8 cellular contexts compared by ENCODE assay signal in the genomic region with DNA sequence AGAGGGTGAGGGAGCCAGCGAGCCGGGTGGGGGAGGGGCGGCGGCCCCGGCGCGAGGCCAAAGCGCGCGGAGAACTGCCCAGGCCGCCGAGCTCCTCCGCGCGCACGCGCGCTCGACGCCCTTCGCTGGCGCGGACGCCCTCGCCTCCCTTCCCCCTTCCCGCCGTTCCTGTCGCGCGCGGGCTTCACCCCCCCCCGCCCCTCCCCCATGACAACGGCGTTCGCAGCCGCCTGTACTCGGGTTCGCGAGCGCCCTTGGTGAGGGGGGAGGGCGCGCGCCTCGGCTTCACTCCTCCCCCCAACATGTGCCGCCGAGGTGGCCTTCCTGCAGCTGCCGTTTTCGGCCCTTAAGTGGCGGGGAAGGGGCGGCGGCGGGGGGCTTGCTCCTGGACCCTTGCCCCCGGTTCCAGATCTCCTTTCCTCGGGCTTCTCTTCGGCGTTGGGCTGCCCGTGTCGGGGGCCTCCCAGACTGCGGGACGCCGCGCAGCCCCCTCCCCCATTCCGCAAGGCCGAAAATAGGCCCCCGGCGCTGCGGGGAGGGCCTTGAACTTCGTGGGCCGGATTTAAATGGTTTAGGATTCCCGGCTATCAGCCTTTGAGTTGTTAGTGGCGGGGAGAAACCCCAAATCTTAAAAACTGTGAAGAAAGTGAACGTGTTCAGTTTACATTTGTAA. TPM values are rescaled to one million over a fixed set of nuclear protein-coding genes. Genes with fewer than 3 reads are reported as not detected.
A peak's percentile ranks its signal among the peaks of the same experiment; 100 is the strongest.
DNase-seq lines count a peak whose midpoint lies in the region; ATAC-seq and TF ChIP-seq lines count a peak whose summit lies in the region.

No MANE protein-coding gene starts in this region.

- TF ChIP-seq CTCF in BE2C (IDR thresholded peaks at IDR 0.05; ENCODE audit: low read depth, low read length) (no peak), epithelial cell of proximal tubule (conservative IDR thresholded peaks at IDR 0.05; ENCODE audit: low read depth, low read length) (no peak), mucosa of descending colon (IDR thresholded peaks at IDR 0.05) (no peak)

- H3K4me1 ChIP-seq in BE2C, result no peaks in the 10 kb centered on the region
- H3K4me1 ChIP-seq in mucosa of descending colon (ENCODE audit: low read depth), result peaks cover 27% of the 10 kb centered on the region

- DNase-seq in BE2C (peak; percentile 90), NCI-H2196 treated with DMSO at 0.1 percent for 48 hours (lab: John Stamatoyannopoulos, UW; ENCODE audit: unreplicated experiment) (peak; percentile 80), epithelial cell of proximal tubule (ENCODE audit: low read depth) (no peak), mucosa of descending colon (peak in 2 of 3 donors; percentile 87 to 91)
- DNase-seq in activated CD4-positive, alpha-beta T cell treated with anti-CD3 and anti-CD28 coated beads for 48 hours, result peak; percentile 82
- DNase-seq in stimulated activated naive CD4-positive, alpha-beta T cell treated with Interleukin-2 at 50 U/mL for 16 hours (lab: John Stamatoyannopoulos, UW), result peak; percentile 78

- peaks cover 48% of the 10 kb centered on the region for H3K36me3 ChIP-seq in BE2C
- H3K36me3 ChIP-seq in mucosa of descending colon (ENCODE audit: low read depth), result peaks cover 3% of the 10 kb centered on the region

- intact Hi-C loops in mucosa of descending colon (cut with DNase I, micrococcal nuclease), result no loop called here

- no peaks in the 10 kb centered on the region for H3K9me3 ChIP-seq in BE2C
- no peaks in the 10 kb centered on the region for H3K9me3 ChIP-seq in mucosa of descending colon

- no peaks in the 10 kb centered on the region for H3K27me3 ChIP-seq in BE2C

- ATAC-seq in GM18868 (IDR thresholded peaks at IDR 0.05; ENCODE audit: unreplicated experiment) (peak; percentile 44), HG03097 (IDR thresholded peaks at IDR 0.05; ENCODE audit: low FRiP score, unreplicated experiment) (peak; percentile 32), mucosa of descending colon (peak; percentile 86)

- H3K4me3 ChIP-seq in BE2C (ENCODE audit: low read depth, low read length) (peak overlapping the region; percentile 85), epithelial cell of proximal tubule (ENCODE audit: low read depth, low read length) (peak overlapping the region; percentile 90), mucosa of descending colon (peak overlapping the region; percentile 59)

RNA-seq across cellular contexts. Expression of a gene that starts 0.5 kb away (rescaled TPM):
- 1,075 TPM for polyA plus RNA-seq in BE2C (2012; ENCODE audit: insufficient read depth, insufficient read length, low read depth)
- total RNA-seq in epithelial cell of proximal tubule, result 82.6 and 91.6 TPM in 2 replicates
- 100 to 1,000 TPM; 538 to 819 (median 692) TPM for total RNA-seq in mucosa of descending colon

RNA-seq across cellular contexts. Expression of a gene that starts 24.1 kb away (rescaled TPM):
- polyA plus RNA-seq in BE2C (2012; ENCODE audit: insufficient read depth, insufficient read length, low read depth), result 2,443 TPM
- total RNA-seq in epithelial cell of proximal tubule (276 and 311 TPM in 2 replicates), mucosa of descending colon (100 to 1,000 TPM; 231 to 296 (median 285) TPM)

RNA-seq across cellular contexts. Expression of a gene that starts 33.0 kb away (rescaled TPM):
- polyA plus RNA-seq in BE2C (2012; ENCODE audit: insufficient read depth, insufficient read length, low read depth), result not detected
- total RNA-seq in epithelial cell of proximal tubule, result 0.29 and 0.92 TPM in 2 replicates
- 1 to 10 TPM; 1.1 to 2.2 (median 1.4) TPM for total RNA-seq in mucosa of descending colon

RNA-seq across cellular contexts. Expression of a gene that starts 34.4 kb away (rescaled TPM):
- polyA plus RNA-seq in BE2C (2012; ENCODE audit: insufficient read depth, insufficient read length, low read depth), result not detected
- not detected in 2 replicates for total RNA-seq in epithelial cell of proximal tubule
- not detected for total RNA-seq in mucosa of descending colon

RNA-seq across cellular contexts. Expression of a gene that starts 45.3 kb away (rescaled TPM):
- polyA plus RNA-seq in BE2C (2012; ENCODE audit: insufficient read depth, insufficient read length, low read depth), result not detected
- total RNA-seq in epithelial cell of proximal tubule (not detected in 2 replicates), mucosa of descending colon (not detected)

Comparison
In these comparisons a context has a peak if more than half of its experiments do, and no peak if none do; other contexts are left out.
1. ATAC-seq: peak in every context shown above with its lines; median percentile 86 in mucosa of descending colon; 44 in GM18868; 32 in HG03097.